In genomic region chr14:30805284-30805683, GRCh38 we compare ENCODE assay signal across 28 cellular contexts.
"Had no signal": no experiment of that assay in that cellular context is flagged by ENCODE, and none has a peak within 500 bp of the region (broad histone marks: within the 10 kb centered on the region; RNA-seq: fewer than 3 reads in every experiment).

No MANE protein-coding gene starts in this region.

- H3K27me3 Mint-ChIP-seq: dendritic cell treated with granulocyte-macrophage colony-stimulating factor and Interleukin-4, amounts not matched to agents 40 ng/mL and 50 ng/mL, for 4 days had no signal

- H3K9me3 ChIP-seq: esophagus squamous epithelium, gastrocnemius medialis, heart right ventricle, left ventricle myocardium inferior, lower lobe of right lung, mucosa of descending colon had no signal

- H3K36me3 ChIP-seq: esophagus squamous epithelium, gastrocnemius medialis, heart right ventricle, left ventricle myocardium inferior, lower lobe of right lung had no signal

- H3K4me1 Mint-ChIP-seq: naive B cell; naive thymus-derived CD8-positive, alpha-beta T cell had no signal

- DNase-seq: cortex of kidney; effector CD8-positive, alpha-beta T cell; effector memory CD8-positive, alpha-beta T cell; endodermal cell; erythroblast; esophagus squamous epithelium; foreskin fibroblast; foreskin melanocyte; gastrocnemius medialis; glutamatergic neuron; head of caudate nucleus; heart right ventricle; hippocampal formation; left cardiac atrium; left ventricle myocardium inferior; lower lobe of right lung; mesenchymal stem cell; mucosa of descending colon; naive B cell; naive thymus-derived CD8-positive, alpha-beta T cell had no signal

- H3K9me3 Mint-ChIP-seq: dendritic cell treated with granulocyte-macrophage colony-stimulating factor and Interleukin-4, amounts not matched to agents 40 ng/mL and 50 ng/mL, for 4 days; effector memory CD8-positive, alpha-beta T cell; endodermal cell; mesothelial cell of epicardium; naive B cell; naive thymus-derived CD8-positive, alpha-beta T cell had no signal

- ATAC-seq: effector memory CD8-positive, alpha-beta T cell; esophagus mucosa; gastrocnemius medialis; heart right ventricle; left cardiac atrium; lower lobe of right lung; mucosa of descending colon; naive thymus-derived CD8-positive, alpha-beta T cell had no signal

- H3K36me3 Mint-ChIP-seq: mesothelial cell of epicardium; naive B cell; naive thymus-derived CD8-positive, alpha-beta T cell had no signal

- H3K4me1 ChIP-seq: esophagus squamous epithelium, gastrocnemius medialis, lower lobe of right lung had no signal

- H3K27ac Mint-ChIP-seq: dendritic cell treated with granulocyte-macrophage colony-stimulating factor and Interleukin-4, amounts not matched to agents 40 ng/mL and 50 ng/mL, for 4 days; effector memory CD8-positive, alpha-beta T cell; endodermal cell; mesothelial cell of epicardium; naive B cell; naive thymus-derived CD8-positive, alpha-beta T cell had no signal

- H3K4me3 ChIP-seq: esophagus squamous epithelium, gastrocnemius medialis, heart right ventricle, left ventricle myocardium inferior, lower lobe of right lung, mucosa of descending colon had no signal

- H3K27me3 ChIP-seq: esophagus squamous epithelium, gastrocnemius medialis had no signal

- H3K27ac ChIP-seq: epithelial cell of prostate, esophagus squamous epithelium, gastrocnemius medialis, heart right ventricle, left ventricle myocardium inferior, lower lobe of right lung had no signal

- FAIRE-seq: colon, endometrium, islet of Langerhans, keratinocyte had no signal

- H3K4me3 Mint-ChIP-seq: dendritic cell treated with granulocyte-macrophage colony-stimulating factor and Interleukin-4, amounts not matched to agents 40 ng/mL and 50 ng/mL, for 4 days; effector memory CD8-positive, alpha-beta T cell; endodermal cell; mesothelial cell of epicardium; naive thymus-derived CD8-positive, alpha-beta T cell had no signal
